1 cellular context compared by ENCODE assay signal in the genomic region with DNA sequence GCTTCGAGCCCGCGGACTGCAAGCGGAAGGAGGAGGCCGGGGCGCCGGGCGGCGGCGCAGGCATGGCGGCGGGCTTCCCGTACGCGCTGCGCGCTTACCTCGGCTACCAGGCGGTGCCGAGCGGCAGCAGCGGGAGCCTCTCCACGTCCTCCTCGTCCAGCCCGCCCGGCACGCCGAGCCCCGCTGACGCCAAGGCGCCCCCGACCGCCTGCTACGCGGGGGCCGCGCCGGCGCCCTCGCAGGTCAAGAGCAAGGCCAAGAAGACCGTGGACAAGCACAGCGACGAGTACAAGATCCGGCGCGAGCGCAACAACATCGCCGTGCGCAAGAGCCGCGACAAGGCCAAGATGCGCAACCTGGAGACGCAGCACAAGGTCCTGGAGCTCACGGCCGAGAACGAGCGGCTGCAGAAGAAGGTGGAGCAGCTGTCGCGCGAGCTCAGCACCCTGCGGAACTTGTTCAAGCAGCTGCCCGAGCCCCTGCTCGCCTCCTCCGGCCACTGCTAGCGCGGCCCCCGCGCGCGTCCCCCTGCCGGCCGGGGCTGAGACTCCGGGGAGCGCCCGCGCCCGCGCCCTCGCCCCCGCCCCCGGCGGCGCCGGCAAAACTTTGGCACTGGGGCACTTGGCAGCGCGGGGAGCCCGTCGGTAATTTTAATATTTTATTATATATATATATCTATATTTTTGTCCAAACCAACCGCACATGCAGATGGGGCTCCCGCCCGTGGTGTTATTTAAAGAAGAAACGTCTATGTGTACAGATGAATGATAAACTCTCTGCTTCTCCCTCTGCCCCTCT.
A peak's percentile ranks its signal among the peaks of the same experiment; 100 is the strongest.
TF ChIP-seq lines count a peak whose summit lies in the region.

No MANE protein-coding gene starts in this region.

TF ChIP-seq in HepG2, 621 proteins besides CTCF, POLR2A, EP300 and RAD21 (continued from another document and continues in another):
- TF ChIP-seq, protein P1, sequence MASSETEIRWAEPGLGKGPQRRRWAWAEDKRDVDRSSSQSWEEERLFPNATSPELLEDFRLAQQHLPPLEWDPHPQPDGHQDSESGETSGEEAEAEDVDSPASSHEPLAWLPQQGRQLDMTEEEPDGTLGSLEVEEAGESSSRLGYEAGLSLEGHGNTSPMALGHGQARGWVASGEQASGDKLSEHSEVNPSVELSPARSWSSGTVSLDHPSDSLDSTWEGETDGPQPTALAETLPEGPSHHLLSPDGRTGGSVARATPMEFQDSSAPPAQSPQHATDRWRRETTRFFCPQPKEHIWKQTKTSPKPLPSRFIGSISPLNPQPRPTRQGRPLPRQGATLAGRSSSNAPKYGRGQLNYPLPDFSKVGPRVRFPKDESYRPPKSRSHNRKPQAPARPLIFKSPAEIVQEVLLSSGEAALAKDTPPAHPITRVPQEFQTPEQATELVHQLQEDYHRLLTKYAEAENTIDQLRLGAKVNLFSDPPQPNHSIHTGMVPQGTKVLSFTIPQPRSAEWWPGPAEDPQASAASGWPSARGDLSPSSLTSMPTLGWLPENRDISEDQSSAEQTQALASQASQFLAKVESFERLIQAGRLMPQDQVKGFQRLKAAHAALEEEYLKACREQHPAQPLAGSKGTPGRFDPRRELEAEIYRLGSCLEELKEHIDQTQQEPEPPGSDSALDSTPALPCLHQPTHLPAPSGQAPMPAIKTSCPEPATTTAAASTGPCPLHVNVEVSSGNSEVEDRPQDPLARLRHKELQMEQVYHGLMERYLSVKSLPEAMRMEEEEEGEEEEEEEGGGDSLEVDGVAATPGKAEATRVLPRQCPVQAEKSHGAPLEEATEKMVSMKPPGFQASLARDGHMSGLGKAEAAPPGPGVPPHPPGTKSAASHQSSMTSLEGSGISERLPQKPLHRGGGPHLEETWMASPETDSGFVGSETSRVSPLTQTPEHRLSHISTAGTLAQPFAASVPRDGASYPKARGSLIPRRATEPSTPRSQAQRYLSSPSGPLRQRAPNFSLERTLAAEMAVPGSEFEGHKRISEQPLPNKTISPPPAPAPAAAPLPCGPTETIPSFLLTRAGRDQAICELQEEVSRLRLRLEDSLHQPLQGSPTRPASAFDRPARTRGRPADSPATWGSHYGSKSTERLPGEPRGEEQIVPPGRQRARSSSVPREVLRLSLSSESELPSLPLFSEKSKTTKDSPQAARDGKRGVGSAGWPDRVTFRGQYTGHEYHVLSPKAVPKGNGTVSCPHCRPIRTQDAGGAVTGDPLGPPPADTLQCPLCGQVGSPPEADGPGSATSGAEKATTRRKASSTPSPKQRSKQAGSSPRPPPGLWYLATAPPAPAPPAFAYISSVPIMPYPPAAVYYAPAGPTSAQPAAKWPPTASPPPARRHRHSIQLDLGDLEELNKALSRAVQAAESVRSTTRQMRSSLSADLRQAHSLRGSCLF (CRISPR knock-in tag; IDR thresholded peaks at IDR 0.05; ENCODE audit: borderline replicate concordance): no peak
- TF ChIP-seq ZNF530 (CRISPR knock-in tag; IDR thresholded peaks at IDR 0.05; ENCODE audit: low read depth): no peak
- TF ChIP-seq ZNF431 (CRISPR knock-in tag; IDR thresholded peaks at IDR 0.05; ENCODE audit: borderline replicate concordance, low read depth): no peak; the same call in 1 of the 2 replicates
- TF ChIP-seq NFYC (CRISPR knock-in tag; IDR thresholded peaks at IDR 0.05): no peak
- no peak for TF ChIP-seq MAFK (conservative IDR thresholded peaks at IDR 0.05 in 1 of 2, IDR thresholded peaks at IDR 0.05 in 1 of 2; ENCODE audit: low read length in 2 of 2)
- TF ChIP-seq ZSCAN20 (CRISPR knock-in tag; IDR thresholded peaks at IDR 0.05; ENCODE audit: borderline replicate concordance): 0 out of 2 replicates have a peak, but pooled peaks have one; percentile 86
- peak; percentile 80; the same call in 1 of the 2 replicates for TF ChIP-seq ZNF788 (CRISPR knock-in tag; IDR thresholded peaks at IDR 0.05; ENCODE audit: borderline replicate concordance)
- TF ChIP-seq, protein P2, sequence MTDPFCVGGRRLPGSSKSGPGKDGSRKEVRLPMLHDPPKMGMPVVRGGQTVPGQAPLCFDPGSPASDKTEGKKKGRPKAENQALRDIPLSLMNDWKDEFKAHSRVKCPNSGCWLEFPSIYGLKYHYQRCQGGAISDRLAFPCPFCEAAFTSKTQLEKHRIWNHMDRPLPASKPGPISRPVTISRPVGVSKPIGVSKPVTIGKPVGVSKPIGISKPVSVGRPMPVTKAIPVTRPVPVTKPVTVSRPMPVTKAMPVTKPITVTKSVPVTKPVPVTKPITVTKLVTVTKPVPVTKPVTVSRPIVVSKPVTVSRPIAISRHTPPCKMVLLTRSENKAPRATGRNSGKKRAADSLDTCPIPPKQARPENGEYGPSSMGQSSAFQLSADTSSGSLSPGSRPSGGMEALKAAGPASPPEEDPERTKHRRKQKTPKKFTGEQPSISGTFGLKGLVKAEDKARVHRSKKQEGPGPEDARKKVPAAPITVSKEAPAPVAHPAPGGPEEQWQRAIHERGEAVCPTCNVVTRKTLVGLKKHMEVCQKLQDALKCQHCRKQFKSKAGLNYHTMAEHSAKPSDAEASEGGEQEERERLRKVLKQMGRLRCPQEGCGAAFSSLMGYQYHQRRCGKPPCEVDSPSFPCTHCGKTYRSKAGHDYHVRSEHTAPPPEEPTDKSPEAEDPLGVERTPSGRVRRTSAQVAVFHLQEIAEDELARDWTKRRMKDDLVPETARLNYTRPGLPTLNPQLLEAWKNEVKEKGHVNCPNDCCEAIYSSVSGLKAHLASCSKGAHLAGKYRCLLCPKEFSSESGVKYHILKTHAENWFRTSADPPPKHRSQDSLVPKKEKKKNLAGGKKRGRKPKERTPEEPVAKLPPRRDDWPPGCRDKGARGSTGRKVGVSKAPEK (CRISPR knock-in tag; IDR thresholded peaks at IDR 0.05; ENCODE audit: borderline replicate concordance): 0 out of 2 replicates have a peak, but pooled peaks have one; percentile 38
- no peak for TF ChIP-seq ZBTB42 (CRISPR knock-in tag; IDR thresholded peaks at IDR 0.05)
- 0 out of 2 replicates have a peak, but pooled peaks have one; percentile 22 for TF ChIP-seq TGIF2 (CRISPR knock-in tag; IDR thresholded peaks at IDR 0.05)
- no peak for TF ChIP-seq HOXA7 (CRISPR knock-in tag; IDR thresholded peaks at IDR 0.05)
- TF ChIP-seq PHF20 (CRISPR knock-in tag; IDR thresholded peaks at IDR 0.05): no peak; the same call in 1 of the 2 replicates
- TF ChIP-seq, protein P3, sequence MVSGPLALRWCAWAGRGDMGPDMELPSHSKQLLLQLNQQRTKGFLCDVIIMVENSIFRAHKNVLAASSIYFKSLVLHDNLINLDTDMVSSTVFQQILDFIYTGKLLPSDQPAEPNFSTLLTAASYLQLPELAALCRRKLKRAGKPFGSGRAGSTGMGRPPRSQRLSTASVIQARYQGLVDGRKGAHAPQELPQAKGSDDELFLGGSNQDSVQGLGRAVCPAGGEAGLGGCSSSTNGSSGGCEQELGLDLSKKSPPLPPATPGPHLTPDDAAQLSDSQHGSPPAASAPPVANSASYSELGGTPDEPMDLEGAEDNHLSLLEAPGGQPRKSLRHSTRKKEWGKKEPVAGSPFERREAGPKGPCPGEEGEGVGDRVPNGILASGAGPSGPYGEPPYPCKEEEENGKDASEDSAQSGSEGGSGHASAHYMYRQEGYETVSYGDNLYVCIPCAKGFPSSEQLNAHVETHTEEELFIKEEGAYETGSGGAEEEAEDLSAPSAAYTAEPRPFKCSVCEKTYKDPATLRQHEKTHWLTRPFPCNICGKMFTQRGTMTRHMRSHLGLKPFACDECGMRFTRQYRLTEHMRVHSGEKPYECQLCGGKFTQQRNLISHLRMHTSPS (CRISPR knock-in tag; IDR thresholded peaks at IDR 0.05; ENCODE audit: low read depth): no peak
- TF ChIP-seq, protein P4, sequence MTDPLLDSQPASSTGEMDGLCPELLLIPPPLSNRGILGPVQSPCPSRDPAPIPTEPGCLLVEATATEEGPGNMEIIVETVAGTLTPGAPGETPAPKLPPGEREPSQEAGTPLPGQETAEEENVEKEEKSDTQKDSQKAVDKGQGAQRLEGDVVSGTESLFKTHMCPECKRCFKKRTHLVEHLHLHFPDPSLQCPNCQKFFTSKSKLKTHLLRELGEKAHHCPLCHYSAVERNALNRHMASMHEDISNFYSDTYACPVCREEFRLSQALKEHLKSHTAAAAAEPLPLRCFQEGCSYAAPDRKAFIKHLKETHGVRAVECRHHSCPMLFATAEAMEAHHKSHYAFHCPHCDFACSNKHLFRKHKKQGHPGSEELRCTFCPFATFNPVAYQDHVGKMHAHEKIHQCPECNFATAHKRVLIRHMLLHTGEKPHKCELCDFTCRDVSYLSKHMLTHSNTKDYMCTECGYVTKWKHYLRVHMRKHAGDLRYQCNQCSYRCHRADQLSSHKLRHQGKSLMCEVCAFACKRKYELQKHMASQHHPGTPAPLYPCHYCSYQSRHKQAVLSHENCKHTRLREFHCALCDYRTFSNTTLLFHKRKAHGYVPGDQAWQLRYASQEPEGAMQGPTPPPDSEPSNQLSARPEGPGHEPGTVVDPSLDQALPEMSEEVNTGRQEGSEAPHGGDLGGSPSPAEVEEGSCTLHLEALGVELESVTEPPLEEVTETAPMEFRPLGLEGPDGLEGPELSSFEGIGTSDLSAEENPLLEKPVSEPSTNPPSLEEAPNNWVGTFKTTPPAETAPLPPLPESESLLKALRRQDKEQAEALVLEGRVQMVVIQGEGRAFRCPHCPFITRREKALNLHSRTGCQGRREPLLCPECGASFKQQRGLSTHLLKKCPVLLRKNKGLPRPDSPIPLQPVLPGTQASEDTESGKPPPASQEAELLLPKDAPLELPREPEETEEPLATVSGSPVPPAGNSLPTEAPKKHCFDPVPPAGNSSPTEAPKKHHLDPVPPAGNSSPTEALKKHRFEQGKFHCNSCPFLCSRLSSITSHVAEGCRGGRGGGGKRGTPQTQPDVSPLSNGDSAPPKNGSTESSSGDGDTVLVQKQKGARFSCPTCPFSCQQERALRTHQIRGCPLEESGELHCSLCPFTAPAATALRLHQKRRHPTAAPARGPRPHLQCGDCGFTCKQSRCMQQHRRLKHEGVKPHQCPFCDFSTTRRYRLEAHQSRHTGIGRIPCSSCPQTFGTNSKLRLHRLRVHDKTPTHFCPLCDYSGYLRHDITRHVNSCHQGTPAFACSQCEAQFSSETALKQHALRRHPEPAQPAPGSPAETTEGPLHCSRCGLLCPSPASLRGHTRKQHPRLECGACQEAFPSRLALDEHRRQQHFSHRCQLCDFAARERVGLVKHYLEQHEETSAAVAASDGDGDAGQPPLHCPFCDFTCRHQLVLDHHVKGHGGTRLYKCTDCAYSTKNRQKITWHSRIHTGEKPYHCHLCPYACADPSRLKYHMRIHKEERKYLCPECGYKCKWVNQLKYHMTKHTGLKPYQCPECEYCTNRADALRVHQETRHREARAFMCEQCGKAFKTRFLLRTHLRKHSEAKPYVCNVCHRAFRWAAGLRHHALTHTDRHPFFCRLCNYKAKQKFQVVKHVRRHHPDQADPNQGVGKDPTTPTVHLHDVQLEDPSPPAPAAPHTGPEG (CRISPR knock-in tag; IDR thresholded peaks at IDR 0.05): no peak
- peak; percentile 24 for TF ChIP-seq SKI (IDR thresholded peaks at IDR 0.05; ENCODE audit: partially characterized antibody)
- peak; percentile 34; the same call in 1 of the 2 replicates for TF ChIP-seq TOPORS (CRISPR knock-in tag; IDR thresholded peaks at IDR 0.05)
- peak; percentile 77 for TF ChIP-seq ZNF883 (CRISPR knock-in tag; IDR thresholded peaks at IDR 0.05; ENCODE audit: not compliant biosample characterization)
- TF ChIP-seq, protein P5, sequence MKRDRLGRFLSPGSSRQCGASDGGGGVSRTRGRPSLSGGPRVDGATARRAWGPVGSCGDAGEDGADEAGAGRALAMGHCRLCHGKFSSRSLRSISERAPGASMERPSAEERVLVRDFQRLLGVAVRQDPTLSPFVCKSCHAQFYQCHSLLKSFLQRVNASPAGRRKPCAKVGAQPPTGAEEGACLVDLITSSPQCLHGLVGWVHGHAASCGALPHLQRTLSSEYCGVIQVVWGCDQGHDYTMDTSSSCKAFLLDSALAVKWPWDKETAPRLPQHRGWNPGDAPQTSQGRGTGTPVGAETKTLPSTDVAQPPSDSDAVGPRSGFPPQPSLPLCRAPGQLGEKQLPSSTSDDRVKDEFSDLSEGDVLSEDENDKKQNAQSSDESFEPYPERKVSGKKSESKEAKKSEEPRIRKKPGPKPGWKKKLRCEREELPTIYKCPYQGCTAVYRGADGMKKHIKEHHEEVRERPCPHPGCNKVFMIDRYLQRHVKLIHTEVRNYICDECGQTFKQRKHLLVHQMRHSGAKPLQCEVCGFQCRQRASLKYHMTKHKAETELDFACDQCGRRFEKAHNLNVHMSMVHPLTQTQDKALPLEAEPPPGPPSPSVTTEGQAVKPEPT (CRISPR knock-in tag; IDR thresholded peaks at IDR 0.05; ENCODE audit: low read depth): no peak; the same call in 1 of the 2 replicates
- no peak for TF ChIP-seq FOXP1 (IDR thresholded peaks at IDR 0.05)
- TF ChIP-seq FOXP1 (CRISPR knock-in tag; IDR thresholded peaks at IDR 0.05): no peak
- TF ChIP-seq, protein P6, sequence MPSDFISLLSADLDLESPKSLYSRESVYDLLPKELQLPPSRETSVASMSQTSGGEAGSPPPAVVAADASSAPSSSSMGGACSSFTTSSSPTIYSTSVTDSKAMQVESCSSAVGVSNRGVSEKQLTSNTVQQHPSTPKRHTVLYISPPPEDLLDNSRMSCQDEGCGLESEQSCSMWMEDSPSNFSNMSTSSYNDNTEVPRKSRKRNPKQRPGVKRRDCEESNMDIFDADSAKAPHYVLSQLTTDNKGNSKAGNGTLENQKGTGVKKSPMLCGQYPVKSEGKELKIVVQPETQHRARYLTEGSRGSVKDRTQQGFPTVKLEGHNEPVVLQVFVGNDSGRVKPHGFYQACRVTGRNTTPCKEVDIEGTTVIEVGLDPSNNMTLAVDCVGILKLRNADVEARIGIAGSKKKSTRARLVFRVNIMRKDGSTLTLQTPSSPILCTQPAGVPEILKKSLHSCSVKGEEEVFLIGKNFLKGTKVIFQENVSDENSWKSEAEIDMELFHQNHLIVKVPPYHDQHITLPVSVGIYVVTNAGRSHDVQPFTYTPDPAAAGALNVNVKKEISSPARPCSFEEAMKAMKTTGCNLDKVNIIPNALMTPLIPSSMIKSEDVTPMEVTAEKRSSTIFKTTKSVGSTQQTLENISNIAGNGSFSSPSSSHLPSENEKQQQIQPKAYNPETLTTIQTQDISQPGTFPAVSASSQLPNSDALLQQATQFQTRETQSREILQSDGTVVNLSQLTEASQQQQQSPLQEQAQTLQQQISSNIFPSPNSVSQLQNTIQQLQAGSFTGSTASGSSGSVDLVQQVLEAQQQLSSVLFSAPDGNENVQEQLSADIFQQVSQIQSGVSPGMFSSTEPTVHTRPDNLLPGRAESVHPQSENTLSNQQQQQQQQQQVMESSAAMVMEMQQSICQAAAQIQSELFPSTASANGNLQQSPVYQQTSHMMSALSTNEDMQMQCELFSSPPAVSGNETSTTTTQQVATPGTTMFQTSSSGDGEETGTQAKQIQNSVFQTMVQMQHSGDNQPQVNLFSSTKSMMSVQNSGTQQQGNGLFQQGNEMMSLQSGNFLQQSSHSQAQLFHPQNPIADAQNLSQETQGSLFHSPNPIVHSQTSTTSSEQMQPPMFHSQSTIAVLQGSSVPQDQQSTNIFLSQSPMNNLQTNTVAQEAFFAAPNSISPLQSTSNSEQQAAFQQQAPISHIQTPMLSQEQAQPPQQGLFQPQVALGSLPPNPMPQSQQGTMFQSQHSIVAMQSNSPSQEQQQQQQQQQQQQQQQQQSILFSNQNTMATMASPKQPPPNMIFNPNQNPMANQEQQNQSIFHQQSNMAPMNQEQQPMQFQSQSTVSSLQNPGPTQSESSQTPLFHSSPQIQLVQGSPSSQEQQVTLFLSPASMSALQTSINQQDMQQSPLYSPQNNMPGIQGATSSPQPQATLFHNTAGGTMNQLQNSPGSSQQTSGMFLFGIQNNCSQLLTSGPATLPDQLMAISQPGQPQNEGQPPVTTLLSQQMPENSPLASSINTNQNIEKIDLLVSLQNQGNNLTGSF (CRISPR knock-in tag; IDR thresholded peaks at IDR 0.05): 0 out of 2 replicates have a peak, but pooled peaks have one; percentile 43
- no peak for TF ChIP-seq HDAC6 (IDR thresholded peaks at IDR 0.05; ENCODE audit: low read depth, low read length)
- TF ChIP-seq, protein P7, sequence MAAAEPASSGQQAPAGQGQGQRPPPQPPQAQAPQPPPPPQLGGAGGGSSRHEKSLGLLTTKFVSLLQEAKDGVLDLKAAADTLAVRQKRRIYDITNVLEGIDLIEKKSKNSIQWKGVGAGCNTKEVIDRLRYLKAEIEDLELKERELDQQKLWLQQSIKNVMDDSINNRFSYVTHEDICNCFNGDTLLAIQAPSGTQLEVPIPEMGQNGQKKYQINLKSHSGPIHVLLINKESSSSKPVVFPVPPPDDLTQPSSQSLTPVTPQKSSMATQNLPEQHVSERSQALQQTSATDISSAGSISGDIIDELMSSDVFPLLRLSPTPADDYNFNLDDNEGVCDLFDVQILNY (CRISPR knock-in tag; conservative IDR thresholded peaks at IDR 0.05): no peak; the same call in 1 of the 2 replicates
